ENCODE assay signal across 1 cellular context in the genomic region with DNA sequence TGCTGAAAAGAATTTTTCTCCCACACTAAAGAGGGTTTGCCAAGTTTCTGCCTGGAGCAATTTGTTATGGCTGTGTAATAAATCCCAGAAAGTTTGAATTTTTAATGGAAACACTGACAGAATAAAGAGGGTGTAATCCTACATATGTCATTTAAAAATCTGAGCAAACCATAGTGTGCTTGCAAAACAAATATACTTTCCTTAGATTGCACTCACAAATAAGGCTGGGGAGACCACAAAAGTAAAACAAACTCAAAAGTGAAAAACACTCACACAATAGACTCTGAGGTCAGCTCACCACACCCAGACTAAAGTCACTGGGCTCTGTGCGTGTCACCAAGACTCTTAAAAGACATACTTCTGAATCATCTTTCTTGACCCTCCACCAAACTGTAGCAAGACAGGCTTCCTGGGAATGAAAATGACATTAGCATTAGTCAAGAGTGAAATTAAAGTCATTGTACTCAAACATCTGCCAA.
TF ChIP-seq lines count a peak whose summit lies in the region.

No MANE protein-coding gene starts in this region.

TF ChIP-seq in GM12878, 131 proteins besides CTCF, POLR2A, EP300 and RAD21 (continued from another document):
- TF ChIP-seq ZBTB33 (IDR thresholded peaks at IDR 0.05) (no peak), SKIL (IDR thresholded peaks at IDR 0.05; ENCODE audit: low read depth, poor library complexity, severe bottlenecking) (peak; percentile 12), MTA2 (IDR thresholded peaks at IDR 0.05; ENCODE audit: low read depth) (peak; percentile 42; the same call in 1 of the 2 replicates), SPI1 (IDR thresholded peaks at IDR 0.05; ENCODE audit: borderline replicate concordance, insufficient read depth, low read depth, low read length) (no peak), JUND (IDR thresholded peaks at IDR 0.05; ENCODE audit: low read depth, low read length) (no peak), BACH1 (IDR thresholded peaks at IDR 0.05; ENCODE audit: borderline replicate concordance) (no peak), ATF7 (IDR thresholded peaks at IDR 0.05; ENCODE audit: low read depth) (peak; percentile 32; the same call in 1 of the 2 replicates), NR2C1 (IDR thresholded peaks at IDR 0.05) (no peak), KDM1A (IDR thresholded peaks at IDR 0.05; ENCODE audit: borderline replicate concordance) (no peak), PAX5 (IDR thresholded peaks at IDR 0.05; ENCODE audit: borderline replicate concordance, low read depth, low read length) (0 out of 2 replicates have a peak, but pooled peaks have one; percentile 10), PML (IDR thresholded peaks at IDR 0.05; ENCODE audit: low read length) (no peak), TCF12 (IDR thresholded peaks at IDR 0.05; ENCODE audit: low read depth, low read length) (no peak), HDAC2 (IDR thresholded peaks at IDR 0.05) (no peak), CHD1 (IDR thresholded peaks at IDR 0.05; ENCODE audit: low read depth, low read length) (no peak), SMAD1 (IDR thresholded peaks at IDR 0.05; ENCODE audit: low read depth, partially characterized antibody) (no peak), SUZ12 (IDR thresholded peaks at IDR 0.05; ENCODE audit: unreplicated experiment) (no peak), NBN (IDR thresholded peaks at IDR 0.05) (0 out of 2 replicates have a peak, but pooled peaks have one; percentile 20), CREM (IDR thresholded peaks at IDR 0.05; ENCODE audit: low read depth) (peak; percentile 31; the same call in 1 of the 2 replicates), GATAD2B (conservative IDR thresholded peaks at IDR 0.05; ENCODE audit: low read depth) (no peak), SUPT20H (IDR thresholded peaks at IDR 0.05; ENCODE audit: borderline replicate concordance, control insufficient read depth, low read depth, low read length) (no peak), IKZF2 (IDR thresholded peaks at IDR 0.05) (peak; percentile 54 to 56; a peak in 3 of 4 replicates), RAD51 (IDR thresholded peaks at IDR 0.05) (0 out of 2 replicates have a peak, but pooled peaks have one; percentile 10), HDAC6 (IDR thresholded peaks at IDR 0.05; ENCODE audit: unreplicated experiment) (no peak)
